1 cellular context compared by ENCODE assay signal in genomic region chr7:34320926-34321609, GRCh38.
TF ChIP-seq lines count a peak whose summit lies in the region.

No MANE protein-coding gene starts in this region.

TF ChIP-seq in HepG2, 621 proteins besides CTCF, POLR2A, EP300 and RAD21 (continued from another document):
- TF ChIP-seq ZBED4 (CRISPR knock-in tag; IDR thresholded peaks at IDR 0.05; ENCODE audit: borderline replicate concordance) (peak; percentile 80; the same call in 1 of the 2 replicates), ZFY (CRISPR knock-in tag; IDR thresholded peaks at IDR 0.05) (peak; percentile 25; the same call in 1 of the 2 replicates), ZNF580 (CRISPR knock-in tag; IDR thresholded peaks at IDR 0.05; ENCODE audit: borderline replicate concordance, low read depth) (0 out of 2 replicates have a peak, but pooled peaks have one; percentile 21), HOXA3 (CRISPR knock-in tag; IDR thresholded peaks at IDR 0.05) (peak; percentile 22; the same call in 1 of the 2 replicates), ZNF501 (CRISPR knock-in tag; IDR thresholded peaks at IDR 0.05) (peak; percentile 29; the same call in 1 of the 2 replicates), ZNF687 (CRISPR knock-in tag; IDR thresholded peaks at IDR 0.05) (peak; percentile 45), GLI4 (CRISPR knock-in tag; IDR thresholded peaks at IDR 0.05; ENCODE audit: borderline replicate concordance) (no peak), KDM2A (CRISPR knock-in tag; IDR thresholded peaks at IDR 0.05; ENCODE audit: borderline replicate concordance, low read depth) (peak; percentile 30; the same call in 1 of the 2 replicates), TEAD3 (CRISPR knock-in tag; optimal IDR thresholded peaks at IDR 0.05; ENCODE audit: borderline replicate concordance) (peak; percentile 27), ELF1 (CRISPR knock-in tag; IDR thresholded peaks at IDR 0.05) (peak; percentile 24; the same call in 1 of the 2 replicates), ZNF205 (CRISPR knock-in tag; IDR thresholded peaks at IDR 0.05) (0 out of 2 replicates have a peak, but pooled peaks have one; percentile 40), ZNF430 (CRISPR knock-in tag; IDR thresholded peaks at IDR 0.05) (0 out of 2 replicates have a peak, but pooled peaks have one; percentile 37), MXD4 (CRISPR knock-in tag; IDR thresholded peaks at IDR 0.05) (0 out of 2 replicates have a peak, but pooled peaks have one; percentile 44), ZBTB7B (CRISPR knock-in tag; IDR thresholded peaks at IDR 0.05) (no peak), ZFP90 (CRISPR knock-in tag; IDR thresholded peaks at IDR 0.05; ENCODE audit: borderline replicate concordance) (0 out of 2 replicates have a peak, but pooled peaks have one; percentile 25), STAG1 (CRISPR knock-in tag; IDR thresholded peaks at IDR 0.05) (peak; percentile 92), ERF (CRISPR knock-in tag; IDR thresholded peaks at IDR 0.05) (0 out of 2 replicates have a peak, but pooled peaks have one; percentile 30), SALL1 (CRISPR knock-in tag; IDR thresholded peaks at IDR 0.05) (peak; percentile 7; the same call in 1 of the 2 replicates), ELF3 (CRISPR knock-in tag; IDR thresholded peaks at IDR 0.05) (peak; percentile 40; the same call in 1 of the 2 replicates), ZNF264 (CRISPR knock-in tag; IDR thresholded peaks at IDR 0.05) (no peak), THAP11 (CRISPR knock-in tag; IDR thresholded peaks at IDR 0.05) (no peak), YEATS2 (CRISPR knock-in tag; IDR thresholded peaks at IDR 0.05; ENCODE audit: borderline replicate concordance) (no peak), MXD3 (CRISPR knock-in tag; IDR thresholded peaks at IDR 0.05) (no peak), HMGXB4 (CRISPR knock-in tag; IDR thresholded peaks at IDR 0.05; ENCODE audit: borderline replicate concordance in 1 of 2, low read depth in 1 of 2) (0 out of 4 replicates have a peak, but pooled peaks have one; percentile 32 to 43), PPARG (CRISPR knock-in tag; conservative IDR thresholded peaks at IDR 0.05) (peak; percentile 57; the same call in 1 of the 2 replicates), PCBP1 (IDR thresholded peaks at IDR 0.05; ENCODE audit: borderline replicate concordance, low read depth, low read length) (no peak)
- TF ChIP-seq, protein P1, sequence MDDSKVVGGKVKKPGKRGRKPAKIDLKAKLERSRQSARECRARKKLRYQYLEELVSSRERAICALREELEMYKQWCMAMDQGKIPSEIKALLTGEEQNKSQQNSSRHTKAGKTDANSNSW (CRISPR knock-in tag; IDR thresholded peaks at IDR 0.05; ENCODE audit: borderline replicate concordance) = no peak
- TF ChIP-seq, protein P2, sequence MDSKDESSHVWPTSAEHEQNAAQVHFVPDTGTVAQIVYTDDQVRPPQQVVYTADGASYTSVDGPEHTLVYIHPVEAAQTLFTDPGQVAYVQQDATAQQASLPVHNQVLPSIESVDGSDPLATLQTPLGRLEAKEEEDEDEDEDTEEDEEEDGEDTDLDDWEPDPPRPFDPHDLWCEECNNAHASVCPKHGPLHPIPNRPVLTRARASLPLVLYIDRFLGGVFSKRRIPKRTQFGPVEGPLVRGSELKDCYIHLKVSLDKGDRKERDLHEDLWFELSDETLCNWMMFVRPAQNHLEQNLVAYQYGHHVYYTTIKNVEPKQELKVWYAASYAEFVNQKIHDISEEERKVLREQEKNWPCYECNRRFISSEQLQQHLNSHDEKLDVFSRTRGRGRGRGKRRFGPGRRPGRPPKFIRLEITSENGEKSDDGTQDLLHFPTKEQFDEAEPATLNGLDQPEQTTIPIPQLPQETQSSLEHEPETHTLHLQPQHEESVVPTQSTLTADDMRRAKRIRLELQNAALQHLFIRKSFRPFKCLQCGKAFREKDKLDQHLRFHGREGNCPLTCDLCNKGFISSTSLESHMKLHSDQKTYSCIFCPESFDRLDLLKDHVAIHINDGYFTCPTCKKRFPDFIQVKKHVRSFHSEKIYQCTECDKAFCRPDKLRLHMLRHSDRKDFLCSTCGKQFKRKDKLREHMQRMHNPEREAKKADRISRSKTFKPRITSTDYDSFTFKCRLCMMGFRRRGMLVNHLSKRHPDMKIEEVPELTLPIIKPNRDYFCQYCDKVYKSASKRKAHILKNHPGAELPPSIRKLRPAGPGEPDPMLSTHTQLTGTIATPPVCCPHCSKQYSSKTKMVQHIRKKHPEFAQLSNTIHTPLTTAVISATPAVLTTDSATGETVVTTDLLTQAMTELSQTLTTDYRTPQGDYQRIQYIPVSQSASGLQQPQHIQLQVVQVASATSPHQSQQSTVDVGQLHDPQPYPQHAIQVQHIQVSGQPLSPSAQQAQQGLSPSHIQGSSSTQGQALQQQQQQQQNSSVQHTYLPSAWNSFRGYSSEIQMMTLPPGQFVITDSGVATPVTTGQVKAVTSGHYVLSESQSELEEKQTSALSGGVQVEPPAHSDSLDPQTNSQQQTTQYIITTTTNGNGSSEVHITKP (CRISPR knock-in tag; IDR thresholded peaks at IDR 0.05; ENCODE audit: low read depth) = no peak
- TF ChIP-seq, protein P3, sequence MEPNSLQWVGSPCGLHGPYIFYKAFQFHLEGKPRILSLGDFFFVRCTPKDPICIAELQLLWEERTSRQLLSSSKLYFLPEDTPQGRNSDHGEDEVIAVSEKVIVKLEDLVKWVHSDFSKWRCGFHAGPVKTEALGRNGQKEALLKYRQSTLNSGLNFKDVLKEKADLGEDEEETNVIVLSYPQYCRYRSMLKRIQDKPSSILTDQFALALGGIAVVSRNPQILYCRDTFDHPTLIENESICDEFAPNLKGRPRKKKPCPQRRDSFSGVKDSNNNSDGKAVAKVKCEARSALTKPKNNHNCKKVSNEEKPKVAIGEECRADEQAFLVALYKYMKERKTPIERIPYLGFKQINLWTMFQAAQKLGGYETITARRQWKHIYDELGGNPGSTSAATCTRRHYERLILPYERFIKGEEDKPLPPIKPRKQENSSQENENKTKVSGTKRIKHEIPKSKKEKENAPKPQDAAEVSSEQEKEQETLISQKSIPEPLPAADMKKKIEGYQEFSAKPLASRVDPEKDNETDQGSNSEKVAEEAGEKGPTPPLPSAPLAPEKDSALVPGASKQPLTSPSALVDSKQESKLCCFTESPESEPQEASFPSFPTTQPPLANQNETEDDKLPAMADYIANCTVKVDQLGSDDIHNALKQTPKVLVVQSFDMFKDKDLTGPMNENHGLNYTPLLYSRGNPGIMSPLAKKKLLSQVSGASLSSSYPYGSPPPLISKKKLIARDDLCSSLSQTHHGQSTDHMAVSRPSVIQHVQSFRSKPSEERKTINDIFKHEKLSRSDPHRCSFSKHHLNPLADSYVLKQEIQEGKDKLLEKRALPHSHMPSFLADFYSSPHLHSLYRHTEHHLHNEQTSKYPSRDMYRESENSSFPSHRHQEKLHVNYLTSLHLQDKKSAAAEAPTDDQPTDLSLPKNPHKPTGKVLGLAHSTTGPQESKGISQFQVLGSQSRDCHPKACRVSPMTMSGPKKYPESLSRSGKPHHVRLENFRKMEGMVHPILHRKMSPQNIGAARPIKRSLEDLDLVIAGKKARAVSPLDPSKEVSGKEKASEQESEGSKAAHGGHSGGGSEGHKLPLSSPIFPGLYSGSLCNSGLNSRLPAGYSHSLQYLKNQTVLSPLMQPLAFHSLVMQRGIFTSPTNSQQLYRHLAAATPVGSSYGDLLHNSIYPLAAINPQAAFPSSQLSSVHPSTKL (CRISPR knock-in tag; IDR thresholded peaks at IDR 0.05) = 0 out of 2 replicates have a peak, but pooled peaks have one; percentile 24
